In the genomic region with DNA sequence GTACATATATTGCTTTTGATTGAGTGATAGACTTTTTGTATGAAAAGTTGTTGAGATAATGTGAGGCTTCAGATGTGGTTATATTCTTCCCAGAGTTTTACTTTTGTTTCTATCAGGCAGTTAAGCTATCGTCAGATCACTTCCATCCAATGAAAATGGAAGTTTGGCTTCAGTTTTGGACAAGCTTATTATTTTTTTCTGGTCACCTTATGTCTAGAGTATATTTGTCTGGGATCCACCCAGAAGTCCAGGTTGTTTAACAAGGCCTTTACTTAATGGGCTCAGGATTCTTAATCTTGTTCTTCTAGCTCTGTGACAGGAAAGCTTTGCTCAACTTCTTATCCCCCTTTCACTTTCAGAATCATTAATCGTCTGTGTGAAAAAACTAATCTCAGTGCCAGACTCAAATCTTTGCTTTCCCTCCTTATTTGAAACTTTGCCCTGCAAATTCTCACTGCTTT, we compare ENCODE assay signal across 7 cellular contexts.
DNase-seq lines count a peak whose midpoint lies in the region; ATAC-seq and TF ChIP-seq lines count a peak whose summit lies in the region.

No MANE protein-coding gene starts in this region.

- DNase-seq in activated naive CD8-positive, alpha-beta T cell treated with anti-CD3 and anti-CD28 coated beads, Interleukin-2, amount 10 ng/mL, durations not matched to agents 7 days and 5 days = no peak
- no peak for DNase-seq in left lung
- DNase-seq in aorta = no peak
- no peak for DNase-seq in NCI-H526 treated with DMSO at 0.1 percent for 48 hours (lab: John Stamatoyannopoulos, UW)
- DNase-seq in amniotic stem cell (lab: John Stamatoyannopoulos, UW) = no peak

- H3K36me3 ChIP-seq in left lung (no peaks in the 10 kb centered on the region), aorta (ENCODE audit: control insufficient read depth in 1 of 2, insufficient read depth in 2 of 2, low read length in 1 of 2) (peaks cover 0 to 2% of the 10 kb centered on the region in 2 donors)

- peaks cover 0 to 17% of the 10 kb centered on the region in 2 donors for H3K4me1 ChIP-seq in left lung
- H3K4me1 ChIP-seq in aorta (ENCODE audit: control insufficient read depth in 1 of 2, insufficient read depth in 2 of 2, low read length in 2 of 2) = no peaks in the 10 kb centered on the region

- peaks cover 36% of the 10 kb centered on the region for H3K36me3 Mint-ChIP-seq in activated naive CD8-positive, alpha-beta T cell treated with anti-CD3 and anti-CD28 coated beads, Interleukin-2, amount 10 ng/mL, durations not matched to agents 7 days and 5 days

- peak overlapping the region in 1 of 2 donors; percentile 14 for H3K4me3 ChIP-seq in left lung
- H3K4me3 ChIP-seq in aorta (ENCODE audit: low read length in 2 of 2) = peak overlapping the region; percentile 41 to 54

- ATAC-seq in GM18907 (IDR thresholded peaks at IDR 0.05; ENCODE audit: unreplicated experiment) = peak; percentile 69
- ATAC-seq in HG02938 (IDR thresholded peaks at IDR 0.05; ENCODE audit: unreplicated experiment) = peak; percentile 66
- ATAC-seq in activated naive CD8-positive, alpha-beta T cell treated with anti-CD3 and anti-CD28 coated beads, Interleukin-2, amount 10 ng/mL, durations not matched to agents 7 days and 5 days (ENCODE audit: low read depth) = peak; percentile 83
- peak; percentile 77 for ATAC-seq in left lung
- ATAC-seq in aorta (ENCODE audit: low FRiP score) = peak; percentile 62

- peaks cover 36% of the 10 kb centered on the region for H3K4me1 Mint-ChIP-seq in activated naive CD8-positive, alpha-beta T cell treated with anti-CD3 and anti-CD28 coated beads, Interleukin-2, amount 10 ng/mL, durations not matched to agents 7 days and 5 days

- no peaks in the 10 kb centered on the region for H3K9me3 Mint-ChIP-seq in activated naive CD8-positive, alpha-beta T cell treated with anti-CD3 and anti-CD28 coated beads, Interleukin-2, amount 10 ng/mL, durations not matched to agents 7 days and 5 days

- H3K9me3 ChIP-seq in left lung = no peaks in the 10 kb centered on the region
- H3K9me3 ChIP-seq in aorta (ENCODE audit: control insufficient read depth, low read length) = no peaks in the 10 kb centered on the region

- H3K27ac Mint-ChIP-seq in activated naive CD8-positive, alpha-beta T cell treated with anti-CD3 and anti-CD28 coated beads, Interleukin-2, amount 10 ng/mL, durations not matched to agents 7 days and 5 days = peak overlapping the region; percentile 92

- peak overlapping the region; percentile 82 for H3K4me3 Mint-ChIP-seq in activated naive CD8-positive, alpha-beta T cell treated with anti-CD3 and anti-CD28 coated beads, Interleukin-2, amount 10 ng/mL, durations not matched to agents 7 days and 5 days

- WGBS in aorta, 2 donors = 0 to 1% methylated on average over 2 of the region's 2 CpGs

- H3K27me3 ChIP-seq in left lung = no peaks in the 10 kb centered on the region
- no peaks in the 10 kb centered on the region for H3K27me3 ChIP-seq in aorta (ENCODE audit: control insufficient read depth in 1 of 2, insufficient read depth in 2 of 2, low read length in 1 of 2)

- POLR2A ChIA-PET in activated naive CD8-positive, alpha-beta T cell treated with anti-CD3 and anti-CD28 coated beads, Interleukin-2, amount 10 ng/mL, durations not matched to agents 7 days and 5 days (lab: Charles Lee) = interaction anchor here (0.5 to 1.1 kb wide), 3 partner anchors 32 to 151 kb away, joined by 3 to 5 read pairs (median 4); partner anchors contain the start of gene PDS5B

- H3K27ac ChIP-seq in left lung (peak overlapping the region; percentile 70 to 84), aorta (ENCODE audit: low read depth in 1 of 2, low read length in 2 of 2) (peak overlapping the region in 1 of 2 donors; percentile 87)

- intact Hi-C loops in left lung (cut with DNase I) (no loop called here), aorta (cut with DNase I) (no loop called here)

- no peak for TF ChIP-seq CTCF in left lung (IDR thresholded peaks at IDR 0.05)

- no peaks in the 10 kb centered on the region for H3K27me3 Mint-ChIP-seq in activated naive CD8-positive, alpha-beta T cell treated with anti-CD3 and anti-CD28 coated beads, Interleukin-2, amount 10 ng/mL, durations not matched to agents 7 days and 5 days
